ENCODE assay signal across 13 cellular contexts in genomic region chr1:19455353-19455752, GRCh38. TPM values are rescaled to one million over a fixed set of nuclear protein-coding genes. Genes with fewer than 3 reads are reported as not detected.
A peak's percentile ranks its signal among the peaks of the same experiment; 100 is the strongest.
DNase-seq lines count a peak whose midpoint lies in the region; FAIRE-seq and TF ChIP-seq lines count a peak whose summit lies in the region.
"Had no signal": no experiment of that assay in that cellular context is flagged by ENCODE, and none has a peak within 500 bp of the region (broad histone marks: within the 10 kb centered on the region; RNA-seq: fewer than 3 reads in every experiment).

No MANE protein-coding gene starts in this region.

- 75 to 76% methylated on average over 8 of the region's 8 CpGs for WGBS in testis, 2 donors

- H3K4me3 ChIP-seq in adipocyte (ENCODE audit: low read length) (no peak overlapping the region), mucosa of stomach (ENCODE audit: low read length) (no peak overlapping the region), testis (no peak overlapping the region)
- H3K4me3 ChIP-seq: hepatocyte, tibial nerve had no signal

- TF ChIP-seq CTCF in testis (IDR thresholded peaks at IDR 0.05), result no peak

- DNase-seq in activated naive CD4-positive, alpha-beta T cell treated with anti-CD3 and anti-CD28 coated beads for 36 hours, result no peak
- DNase-seq in activated naive CD4-positive, alpha-beta T cell treated with anti-CD3 and anti-CD28 coated beads, Interleukin-2, amount 50 U/mL, for 16 hours, result no peak
- DNase-seq in adipocyte (ENCODE audit: low read depth), result no peak
- no peak for DNase-seq in testis
- no peak for DNase-seq in H54 (ENCODE audit: insufficient read length, low spot score)
- no peak for DNase-seq in activated gamma-delta T cell (lab: John Stamatoyannopoulos, UW)
- no peak for DNase-seq in NCI-H345 (lab: John Stamatoyannopoulos, UW)
- DNase-seq: NCI-H1694; stimulated activated CD4-positive, alpha-beta T cell treated with anti-CD3 and anti-CD28 coated beads, Interleukin-2, amount 100 ng/mL, for 48 hours; T-helper 9 cell had no signal

- H3K4me1 Mint-ChIP-seq in activated naive CD4-positive, alpha-beta T cell treated with anti-CD3 and anti-CD28 coated beads for 36 hours (ENCODE audit: low read depth), result peaks cover 90% of the 10 kb centered on the region

- H3K36me3 Mint-ChIP-seq in activated naive CD4-positive, alpha-beta T cell treated with anti-CD3 and anti-CD28 coated beads for 36 hours (ENCODE audit: low read depth), result peaks cover 6% of the 10 kb centered on the region

- TF ChIP-seq POLR2A in testis (IDR thresholded peaks at IDR 0.05) (no peak), H54 (IDR thresholded peaks at IDR 0.05; ENCODE audit: low read depth, low read length) (no peak)

- H3K27ac ChIP-seq in testis, result peak overlapping the region; percentile 45 to 56

- H3K9me3 ChIP-seq in adipocyte (ENCODE audit: control insufficient read depth, low read length) (no peaks in the 10 kb centered on the region), mucosa of stomach (ENCODE audit: control insufficient read depth, low read length) (no peaks in the 10 kb centered on the region), testis (no peaks in the 10 kb centered on the region)
- H3K9me3 ChIP-seq: tibial nerve had no signal

- H3K9ac ChIP-seq in adipocyte (ENCODE audit: low read length), result peak overlapping the region; percentile 68
- peak overlapping the region; percentile 33 for H3K9ac ChIP-seq in mucosa of stomach (ENCODE audit: low read length)

- H3K4me1 ChIP-seq in adipocyte (ENCODE audit: control insufficient read depth, insufficient read depth, low read length) (peaks cover 57% of the 10 kb centered on the region), mucosa of stomach (ENCODE audit: control insufficient read depth, insufficient read depth, low read length) (peaks cover 87% of the 10 kb centered on the region), testis (peaks cover 55% of the 10 kb centered on the region)

- CTCF ChIA-PET in activated naive CD4-positive, alpha-beta T cell treated with anti-CD3 and anti-CD28 coated beads for 36 hours (lab: Charles Lee), result no interaction called here

- no peak overlapping the region for H3K4me3 Mint-ChIP-seq in activated naive CD4-positive, alpha-beta T cell treated with anti-CD3 and anti-CD28 coated beads for 36 hours

- intact Hi-C loops in activated naive CD4-positive, alpha-beta T cell treated with anti-CD3 and anti-CD28 coated beads for 36 hours (cut with micrococcal nuclease), result no loop called here
- intact Hi-C loops in testis (cut with DNase I; ENCODE audit: low total_unique reads), result no loop called here

- H3K27me3 Mint-ChIP-seq in activated naive CD4-positive, alpha-beta T cell treated with anti-CD3 and anti-CD28 coated beads for 36 hours (ENCODE audit: low read depth), result no peaks in the 10 kb centered on the region

- H3K27ac Mint-ChIP-seq in activated naive CD4-positive, alpha-beta T cell treated with anti-CD3 and anti-CD28 coated beads for 36 hours, result peak overlapping the region; percentile 47

- H3K36me3 ChIP-seq in adipocyte (ENCODE audit: control insufficient read depth, insufficient read depth, low read length, severe bottlenecking) (no peaks in the 10 kb centered on the region), mucosa of stomach (ENCODE audit: control insufficient read depth, insufficient read depth, low read length) (no peaks in the 10 kb centered on the region), testis (ENCODE audit: low read depth, missing control alignments) (no peaks in the 10 kb centered on the region)
- H3K36me3 ChIP-seq: tibial nerve had no signal

- no peaks in the 10 kb centered on the region for H3K27me3 ChIP-seq in adipocyte (replicated peaks; ENCODE audit: control insufficient read depth, insufficient read depth, low read length)
- no peaks in the 10 kb centered on the region for H3K27me3 ChIP-seq in mucosa of stomach (ENCODE audit: control insufficient read depth, insufficient read depth, low read length)
- no peaks in the 10 kb centered on the region for H3K27me3 ChIP-seq in testis
- H3K27me3 ChIP-seq: hepatocyte, tibial nerve had no signal

- no peaks in the 10 kb centered on the region for H3K9me3 Mint-ChIP-seq in activated naive CD4-positive, alpha-beta T cell treated with anti-CD3 and anti-CD28 coated beads for 36 hours

- FAIRE-seq in H54 (lab: Jason Lieb, UNC), result no peak

RNA-seq across cellular contexts. Expression of gene CAPZB, which starts 30.0 kb away (rescaled TPM):
- total RNA-seq in activated naive CD4-positive, alpha-beta T cell treated with anti-CD3 and anti-CD28 coated beads for 36 hours, result 100 to 1,000 TPM; 362 to 381 TPM
- total RNA-seq in testis, result 100 to 1,000 TPM; 147 to 207 TPM
- polyA plus RNA-seq in testis (ENCODE audit: insufficient read depth, low read depth, low replicate concordance), result 502 TPM
